ENCODE assay signal across 21 cellular contexts in the genomic region with DNA sequence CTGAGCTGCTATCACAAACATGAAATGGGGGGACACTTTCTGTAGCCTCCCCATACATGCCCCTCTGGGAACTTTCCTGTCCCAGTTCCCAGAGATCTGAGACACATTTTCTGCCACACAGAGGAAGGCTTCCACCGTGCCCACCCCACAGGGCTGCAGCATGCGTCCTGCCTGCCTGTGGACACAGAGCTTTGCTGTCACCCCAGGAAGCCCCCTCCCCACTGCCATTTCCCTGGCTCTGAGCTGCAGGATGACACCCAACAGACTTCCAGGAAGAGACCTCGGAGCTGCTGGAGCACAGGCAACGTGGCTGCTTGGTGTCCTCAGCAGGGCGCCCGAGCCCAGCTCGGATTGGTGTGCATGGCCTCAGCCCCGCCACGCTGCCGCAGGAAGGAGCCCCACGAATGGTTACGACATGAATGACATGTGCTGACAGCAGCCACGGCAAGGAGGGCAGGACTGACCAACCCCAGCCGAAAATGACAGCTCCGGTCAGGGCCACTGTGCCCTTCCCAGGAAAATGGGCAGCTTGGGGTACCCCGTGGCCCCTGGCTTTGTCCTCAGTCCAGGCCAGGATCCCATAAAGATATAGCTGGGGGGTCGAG.
A peak's percentile ranks its signal among the peaks of the same experiment; 100 is the strongest.
DNase-seq lines count a peak whose midpoint lies in the region; ATAC-seq, FAIRE-seq and TF ChIP-seq lines count a peak whose summit lies in the region.
"Had no signal": no experiment of that assay in that cellular context is flagged by ENCODE, and none has a peak within 500 bp of the region (broad histone marks: within the 10 kb centered on the region; RNA-seq: fewer than 3 reads in every experiment).

No MANE protein-coding gene starts in this region.

- H3K18ac ChIP-seq in trophoblast cell (ENCODE audit: low read length) = peak overlapping the region; percentile 63

- FAIRE-seq in H54 (lab: Jason Lieb, UNC) = no peak
- FAIRE-seq: G401.6, GM19239, HTR-8/SVneo had no signal

- no peak overlapping the region for H2AFZ ChIP-seq in trophoblast cell (ENCODE audit: insufficient read depth, low read length, poor library complexity)

- no peak overlapping the region for H2BK12ac ChIP-seq in trophoblast cell (ENCODE audit: low read length)

- H3K14ac ChIP-seq in trophoblast cell (ENCODE audit: low read length) = no peak overlapping the region

- no CpG with 5 or more reads among the region's 17 CpGs for WGBS in trophoblast cell (ENCODE audit: extremely low coverage, insufficient coverage, insufficient read length)

- ATAC-seq in left cardiac atrium (no peak), foreskin keratinocyte (no peak)
- ATAC-seq: activated naive CD8-positive, alpha-beta T cell treated with anti-CD3 and anti-CD28 coated beads, Interleukin-2, amount 50 U/mL, for 24 hours had no signal

- H2AK5ac ChIP-seq in trophoblast cell (ENCODE audit: low read length) = no peak overlapping the region

- H3K36me3 ChIP-seq in trophoblast cell (ENCODE audit: control insufficient read depth in 1 of 2, insufficient read depth in 2 of 2, low read length in 2 of 2) (peaks cover 55 to 59% of the 10 kb centered on the region in 2 experiments), uterus (no peaks in the 10 kb centered on the region)

- H3K9ac ChIP-seq in trophoblast cell (ENCODE audit: low read length) = no peak overlapping the region

- H4K12ac ChIP-seq in trophoblast cell (ENCODE audit: low read depth, low read length) = no peak overlapping the region

- H3K4me1 ChIP-seq in foreskin keratinocyte (peaks cover 20% of the 10 kb centered on the region), trophoblast cell (ENCODE audit: control insufficient read depth in 1 of 2, insufficient read depth in 2 of 2, low read length in 2 of 2) (peaks cover 4 to 7% of the 10 kb centered on the region in 2 experiments), uterus (peaks cover 4 to 8% of the 10 kb centered on the region in 2 donors)

- intact Hi-C loops in cardiac septum (cut with DNase I) = loop anchor here (5.0 to 10.0 kb wide), 3 partner anchors 152 to 242 kb away; no protein-coding TSS in a partner anchor
- intact Hi-C loops in left cardiac atrium (cut with DNase I) = loop anchor here in 1 of 2 donors (5.0 to 10.0 kb wide), 2 partner anchors 50 to 82 kb away; a partner anchor contains a TSS
- intact Hi-C loops in uterus (cut with DNase I; ENCODE audit: low total_unique reads) = no loop called here

- H3K9me3 ChIP-seq in trophoblast cell (ENCODE audit: insufficient read depth, low read depth, low read length) (peaks cover 2% of the 10 kb centered on the region), uterus (no peaks in the 10 kb centered on the region)
- H3K9me3 ChIP-seq: MG63 had no signal

- H3K4me2 ChIP-seq in trophoblast cell (ENCODE audit: low read length) = no peak overlapping the region

- H3K79me2 ChIP-seq in trophoblast cell (ENCODE audit: control insufficient read depth, insufficient read depth, low read length, poor library complexity) = peaks cover 3% of the 10 kb centered on the region

- H3K4me3 ChIP-seq in trophoblast cell (ENCODE audit: low read depth, low read length) (peak overlapping the region; percentile 37), uterus (no peak overlapping the region)
- H3K4me3 ChIP-seq: MG63 had no signal

- H3K27ac ChIP-seq in foreskin keratinocyte (peak overlapping the region; percentile 53), trophoblast cell (ENCODE audit: low read depth, low read length) (no peak overlapping the region), uterus (peak overlapping the region; percentile 79 to 88)

- TF ChIP-seq CTCF in foreskin keratinocyte (conservative IDR thresholded peaks at IDR 0.05) = no peak
- no peak for TF ChIP-seq CTCF in uterus (IDR thresholded peaks at IDR 0.05)

- H3K23ac ChIP-seq in trophoblast cell (ENCODE audit: low read length) = no peak overlapping the region

- no peak overlapping the region for H4K91ac ChIP-seq in trophoblast cell (ENCODE audit: low read depth, low read length)

- H3K4ac ChIP-seq in trophoblast cell (ENCODE audit: low read depth, low read length) = peak overlapping the region; percentile 17

- DNase-seq in cardiac septum (ENCODE audit: low spot score) (peak; percentile 70), left cardiac atrium (no peak), foreskin keratinocyte (no peak), trophoblast cell (no peak), uterus (peak in 1 of 2 donors; percentile 14), NCI-H526 (lab: John Stamatoyannopoulos, UW) (no peak), H54 (ENCODE audit: insufficient read length, low spot score) (no peak)
- no peak for DNase-seq in stimulated activated CD4-positive, alpha-beta T cell treated with anti-CD3 and anti-CD28 coated beads, Interleukin-4, amount 100 ng/mL, for 24 hours
- DNase-seq: activated CD4-positive, CD25-positive, alpha-beta regulatory T cell treated with anti-CD3 and anti-CD28 coated beads, Interleukin-2, amount 50 U/mL, for 72 hours; activated naive CD8-positive, alpha-beta T cell treated with anti-CD3 and anti-CD28 coated beads, Interleukin-2, amount 50 U/mL, for 24 hours; activated T-cell treated with anti-CD3 and anti-CD28 coated beads for 4 hours; dermis blood vessel endothelial cell; MG63; NCI-H2081 treated with DMSO at 0.1 percent for 48 hours; NCI-H748 treated with DMSO at 0.1 percent for 48 hours; stimulated activated CD4-positive, alpha-beta T cell treated with anti-CD3 and anti-CD28 coated beads, Interleukin-1b, Interleukin-23, amount 100 ng/mL, for 48 hours; stimulated activated CD8-positive, alpha-beta memory T cell treated with anti-CD3 and anti-CD28 coated beads, Interleukin-4, amount 100 ng/mL, for 48 hours; T-helper 1 cell had no signal

- H4K8ac ChIP-seq in trophoblast cell (ENCODE audit: low read depth, low read length) = no peak overlapping the region

- H2BK5ac ChIP-seq in trophoblast cell (ENCODE audit: low read depth, low read length, poor library complexity) = no peak overlapping the region

- no peak overlapping the region for H2BK120ac ChIP-seq in trophoblast cell (ENCODE audit: insufficient read depth, low read length, poor library complexity)

- peaks cover 4% of the 10 kb centered on the region for H3K79me1 ChIP-seq in trophoblast cell (ENCODE audit: low read length)

- no peaks in the 10 kb centered on the region for H3K27me3 ChIP-seq in foreskin keratinocyte
- H3K27me3 ChIP-seq in trophoblast cell (ENCODE audit: insufficient read depth, low read length) = no peaks in the 10 kb centered on the region
- no peaks in the 10 kb centered on the region for H3K27me3 ChIP-seq in uterus
- H3K27me3 ChIP-seq: MG63 had no signal

- no peak for TF ChIP-seq POLR2A in uterus (IDR thresholded peaks at IDR 0.05)
- TF ChIP-seq POLR2A in H54 (IDR thresholded peaks at IDR 0.05; ENCODE audit: low read depth, low read length) = no peak
